1 cellular context compared by ENCODE assay signal in the genomic region with DNA sequence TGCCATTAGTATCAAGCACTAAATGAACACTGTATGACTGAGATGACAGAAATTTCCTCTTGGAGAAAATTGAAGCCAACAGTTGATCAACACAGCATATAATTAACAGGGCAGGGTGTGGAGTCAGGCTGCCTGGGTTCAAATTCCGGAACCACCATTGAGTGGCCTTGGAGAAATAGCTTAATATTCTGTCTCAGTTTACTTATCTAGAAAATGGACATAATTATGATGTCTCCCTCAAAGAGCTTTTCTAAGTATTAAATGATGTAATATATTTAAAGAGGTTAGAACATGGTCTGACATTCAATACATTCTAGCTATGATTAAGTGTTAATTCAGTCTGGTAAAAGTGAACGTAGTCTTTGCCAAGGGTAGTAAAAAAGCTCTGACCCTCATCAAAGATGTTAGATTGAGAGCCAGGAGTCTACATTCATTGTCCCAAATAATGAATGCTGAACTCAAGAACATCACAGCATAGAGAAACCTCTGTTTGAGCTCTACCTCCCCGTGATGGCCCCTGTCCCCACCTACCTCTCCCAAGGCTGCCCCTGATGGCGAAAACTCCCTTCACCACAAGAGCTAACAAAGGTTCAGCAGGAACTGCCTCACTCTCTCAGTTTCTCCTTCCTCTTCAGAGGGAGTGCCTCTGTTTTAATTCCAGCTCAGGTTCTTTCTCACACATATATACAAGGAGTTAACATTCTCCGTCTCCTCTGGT.
TF ChIP-seq lines count a peak whose summit lies in the region.

No MANE protein-coding gene starts in this region.

TF ChIP-seq in K562, 482 proteins besides CTCF, POLR2A, EP300 and RAD21 (continued from another document):
- TF ChIP-seq, protein P1, sequence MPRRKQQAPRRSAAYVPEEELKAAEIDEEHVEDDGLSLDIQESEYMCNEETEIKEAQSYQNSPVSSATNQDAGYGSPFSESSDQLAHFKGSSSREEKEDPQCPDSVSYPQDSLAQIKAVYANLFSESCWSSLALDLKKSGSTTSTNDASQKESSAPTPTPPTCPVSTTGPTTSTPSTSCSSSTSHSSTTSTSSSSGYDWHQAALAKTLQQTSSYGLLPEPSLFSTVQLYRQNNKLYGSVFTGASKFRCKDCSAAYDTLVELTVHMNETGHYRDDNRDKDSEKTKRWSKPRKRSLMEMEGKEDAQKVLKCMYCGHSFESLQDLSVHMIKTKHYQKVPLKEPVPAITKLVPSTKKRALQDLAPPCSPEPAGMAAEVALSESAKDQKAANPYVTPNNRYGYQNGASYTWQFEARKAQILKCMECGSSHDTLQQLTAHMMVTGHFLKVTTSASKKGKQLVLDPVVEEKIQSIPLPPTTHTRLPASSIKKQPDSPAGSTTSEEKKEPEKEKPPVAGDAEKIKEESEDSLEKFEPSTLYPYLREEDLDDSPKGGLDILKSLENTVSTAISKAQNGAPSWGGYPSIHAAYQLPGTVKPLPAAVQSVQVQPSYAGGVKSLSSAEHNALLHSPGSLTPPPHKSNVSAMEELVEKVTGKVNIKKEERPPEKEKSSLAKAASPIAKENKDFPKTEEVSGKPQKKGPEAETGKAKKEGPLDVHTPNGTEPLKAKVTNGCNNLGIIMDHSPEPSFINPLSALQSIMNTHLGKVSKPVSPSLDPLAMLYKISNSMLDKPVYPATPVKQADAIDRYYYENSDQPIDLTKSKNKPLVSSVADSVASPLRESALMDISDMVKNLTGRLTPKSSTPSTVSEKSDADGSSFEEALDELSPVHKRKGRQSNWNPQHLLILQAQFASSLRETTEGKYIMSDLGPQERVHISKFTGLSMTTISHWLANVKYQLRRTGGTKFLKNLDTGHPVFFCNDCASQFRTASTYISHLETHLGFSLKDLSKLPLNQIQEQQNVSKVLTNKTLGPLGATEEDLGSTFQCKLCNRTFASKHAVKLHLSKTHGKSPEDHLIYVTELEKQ (CRISPR knock-in tag; IDR thresholded peaks at IDR 0.05): no peak
- TF ChIP-seq POLR2AphosphoS5 (IDR thresholded peaks at IDR 0.05; ENCODE audit: control insufficient read depth, insufficient read depth, low read depth, low read length) (no peak), RBM25 (IDR thresholded peaks at IDR 0.05; ENCODE audit: low read depth, low read length, severe bottlenecking) (peak; percentile 52)
TF ChIP-seq in K562: peak in this region for 1.
